29 cellular contexts compared by ENCODE assay signal in the genomic region with DNA sequence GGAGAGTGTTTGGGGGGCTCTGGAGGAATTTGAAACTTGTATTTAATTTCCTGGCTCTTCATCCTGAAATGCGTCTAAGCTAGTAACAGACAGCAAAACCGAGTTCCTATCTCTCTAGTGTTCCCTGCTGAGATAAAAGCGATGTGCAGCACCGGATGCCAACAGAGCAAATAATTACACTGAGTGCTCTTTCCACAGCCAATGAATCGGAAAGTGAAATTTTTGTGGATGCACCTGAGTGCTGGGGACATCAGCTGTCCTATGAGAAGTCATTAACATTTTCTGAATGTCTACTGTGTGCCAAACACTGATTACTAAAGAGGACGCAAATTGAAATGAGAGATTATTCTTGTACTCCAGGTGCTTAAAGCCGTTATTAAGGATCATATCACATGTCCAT.
DNase-seq lines count a peak whose midpoint lies in the region; ATAC-seq lines count a peak whose summit lies in the region.
"Had no signal": no experiment of that assay in that cellular context is flagged by ENCODE, and none has a peak within 500 bp of the region (broad histone marks: within the 10 kb centered on the region; RNA-seq: fewer than 3 reads in every experiment).

No MANE protein-coding gene starts in this region.

- peak overlapping the region; percentile 40 for H3K27ac ChIP-seq in caudate nucleus (ENCODE audit: low read depth, low read length)
- H3K27ac ChIP-seq: 22Rv1, ascending aorta, foreskin keratinocyte, neural progenitor cell had no signal

- no peaks in the 10 kb centered on the region for H3K36me3 Mint-ChIP-seq in effector memory CD8-positive, alpha-beta T cell (ENCODE audit: insufficient read depth)
- H3K36me3 Mint-ChIP-seq: activated naive CD8-positive, alpha-beta T cell treated with anti-CD3 and anti-CD28 coated beads for 36 hours; CD8-positive, alpha-beta T cell; neural progenitor cell; T-cell had no signal

- DNase-seq in NCI-H510A treated with DMSO at 0.1 percent for 48 hours (lab: John Stamatoyannopoulos, UW): peak; percentile 58
- no peak for DNase-seq in NCI-H510A (lab: John Stamatoyannopoulos, UW)
- DNase-seq in NCI-H2196 treated with DMSO at 0.1 percent for 48 hours (lab: John Stamatoyannopoulos, UW; ENCODE audit: unreplicated experiment): peak; percentile 1
- peak in 9 of 61 donors; percentile 2 to 64 (median 10) for DNase-seq in caudate nucleus (lab: John Stamatoyannopoulos, UW)
- DNase-seq in effector memory CD8-positive, alpha-beta T cell: no peak
- DNase-seq: activated CD8-positive, alpha-beta T cell treated with anti-CD3 and anti-CD28 coated beads for 36 hours; activated effector memory CD4-positive, alpha-beta T cell treated with Interleukin-2 at 50 U/mL for 16 hours; activated naive CD8-positive, alpha-beta T cell treated with anti-CD3 and anti-CD28 coated beads for 36 hours; AML-193; CD8-positive, alpha-beta T cell; DMS53; foreskin keratinocyte; GDM1; GOT3; left cardiac atrium; mammary epithelial cell; NCI-H2171 treated with DMSO at 0.1 percent for 48 hours; posterior cingulate gyrus; T-cell had no signal

- no peak overlapping the region for H3K27ac Mint-ChIP-seq in effector memory CD8-positive, alpha-beta T cell
- H3K27ac Mint-ChIP-seq: activated CD8-positive, alpha-beta T cell treated with anti-CD3 and anti-CD28 coated beads for 36 hours; activated naive CD8-positive, alpha-beta T cell treated with anti-CD3 and anti-CD28 coated beads for 36 hours; CD8-positive, alpha-beta T cell; neural progenitor cell; stimulated activated naive CD8-positive, alpha-beta T cell treated with anti-CD3 and anti-CD28 coated beads, Interleukin-15, Interleukin-2, amounts not matched to agents 100 ng/mL and 50 ng/mL, for 24 hours; T-cell had no signal

- H3K27me3 Mint-ChIP-seq in effector memory CD8-positive, alpha-beta T cell: no peaks in the 10 kb centered on the region
- H3K27me3 Mint-ChIP-seq: activated CD8-positive, alpha-beta T cell treated with anti-CD3 and anti-CD28 coated beads for 36 hours; activated naive CD8-positive, alpha-beta T cell treated with anti-CD3 and anti-CD28 coated beads for 36 hours; central memory CD8-positive, alpha-beta T cell; stimulated activated naive CD8-positive, alpha-beta T cell treated with anti-CD3 and anti-CD28 coated beads, Interleukin-15, Interleukin-2, amounts not matched to agents 100 ng/mL and 50 ng/mL, for 24 hours; T-cell had no signal

- ATAC-seq in HG03095 (IDR thresholded peaks at IDR 0.05; ENCODE audit: unreplicated experiment) (no peak), HG03135 (IDR thresholded peaks at IDR 0.05; ENCODE audit: unreplicated experiment) (no peak), HG03354 (IDR thresholded peaks at IDR 0.05; ENCODE audit: poor library complexity, severe bottlenecking, unreplicated experiment) (no peak)
- ATAC-seq in effector memory CD8-positive, alpha-beta T cell (replicated peaks): no peak
- ATAC-seq: activated CD4-positive, CD25-positive, alpha-beta regulatory T cell treated with anti-CD3 and anti-CD28 coated beads, Interleukin-2, amount 50 U/mL, for 24 hours; activated CD8-positive, alpha-beta T cell treated with anti-CD3 and anti-CD28 coated beads for 36 hours; CD8-positive, alpha-beta T cell; foreskin keratinocyte; left cardiac atrium; sciatic nerve; T-cell had no signal

- peaks cover 0 to 4% of the 10 kb centered on the region in 2 donors for H3K9me3 Mint-ChIP-seq in effector memory CD8-positive, alpha-beta T cell
- H3K9me3 Mint-ChIP-seq: activated CD8-positive, alpha-beta T cell treated with anti-CD3 and anti-CD28 coated beads for 36 hours; activated naive CD8-positive, alpha-beta T cell treated with anti-CD3 and anti-CD28 coated beads for 36 hours; CD8-positive, alpha-beta T cell; neural progenitor cell had no signal

- H3K4me3 Mint-ChIP-seq in effector memory CD8-positive, alpha-beta T cell: no peak overlapping the region
- H3K4me3 Mint-ChIP-seq: activated CD8-positive, alpha-beta T cell treated with anti-CD3 and anti-CD28 coated beads for 36 hours; activated naive CD8-positive, alpha-beta T cell treated with anti-CD3 and anti-CD28 coated beads for 36 hours; CD8-positive, alpha-beta T cell; central memory CD8-positive, alpha-beta T cell; neural progenitor cell; stimulated activated naive CD8-positive, alpha-beta T cell treated with anti-CD3 and anti-CD28 coated beads, Interleukin-15, Interleukin-2, amounts not matched to agents 100 ng/mL and 50 ng/mL, for 24 hours; T-cell had no signal

- H3K4me1 Mint-ChIP-seq in effector memory CD8-positive, alpha-beta T cell (ENCODE audit: low read depth in 2 of 2): no peaks in the 10 kb centered on the region
- H3K4me1 Mint-ChIP-seq: activated naive CD8-positive, alpha-beta T cell treated with anti-CD3 and anti-CD28 coated beads for 36 hours; central memory CD8-positive, alpha-beta T cell; T-cell had no signal

Comparison
In these comparisons a context has a peak if more than half of its experiments do, and no peak if none do; other contexts are left out.
1. DNase-seq: peak in NCI-H510A treated with DMSO at 0.1 percent for 48 hours (single experiment) and NCI-H2196 treated with DMSO at 0.1 percent for 48 hours (single experiment); none in NCI-H510A (single experiment) and effector memory CD8-positive, alpha-beta T cell (0 of 3).